In genomic region chr6:104799134-104799657, GRCh38 we compare ENCODE assay signal across 21 cellular contexts.
"Had no signal": no experiment of that assay in that cellular context is flagged by ENCODE, and none has a peak within 500 bp of the region (broad histone marks: within the 10 kb centered on the region; RNA-seq: fewer than 3 reads in every experiment).

No MANE protein-coding gene starts in this region.

- ATAC-seq: left lung; natural killer cell; stimulated activated naive B cell treated with anti-CD40 and anti-IgM and Interleukin-4, amounts not matched to agents 10 μg/mL and 1 μg/mL and 100 μg/mL, for 72 hours had no signal

- DNase-seq: activated CD4-positive, alpha-beta memory T cell treated with anti-CD3 and anti-CD28 coated beads for 36 hours; activated CD4-positive, alpha-beta T cell treated with anti-CD3 and anti-CD28 coated beads, Interleukin-2, amount 10 ng/mL, durations not matched to agents 24 days and 14 days; activated CD8-positive, alpha-beta memory T cell treated with anti-CD3 and anti-CD28 coated beads, Interleukin-2, amount 50 U/mL, for 48 hours; activated gamma-delta T cell treated with Interleukin-2 at 50 U/mL for 16 hours; activated naive CD4-positive, alpha-beta T cell treated with anti-CD3 and anti-CD28 coated beads, Interleukin-2, amount 50 U/mL, for 16 hours; activated T-cell treated with anti-CD3 and anti-CD28 coated beads, Interleukin-2, amount 50 U/mL, for 24 hours; amniotic stem cell; brain microvascular endothelial cell; dorsolateral prefrontal cortex; effector memory CD4-positive, alpha-beta T cell; left lung; mesendoderm; natural killer cell; retina; sigmoid colon; small intestine; stimulated activated CD4-positive, alpha-beta T cell treated with anti-CD3 and anti-CD28 coated beads, Interleukin-4, amount 100 ng/mL, for 4 hours; stimulated activated CD8-positive, alpha-beta memory T cell treated with anti-CD3 and anti-CD28 coated beads, Interleukin-4, amount 100 ng/mL, for 48 hours; stimulated activated naive B cell treated with anti-CD40 and anti-IgM and Interleukin-4, amounts not matched to agents 10 μg/mL and 1 μg/mL and 100 μg/mL, for 72 hours; T-helper 1 cell; tibial artery had no signal
